ENCODE assay signal across 1 cellular context in the genomic region with DNA sequence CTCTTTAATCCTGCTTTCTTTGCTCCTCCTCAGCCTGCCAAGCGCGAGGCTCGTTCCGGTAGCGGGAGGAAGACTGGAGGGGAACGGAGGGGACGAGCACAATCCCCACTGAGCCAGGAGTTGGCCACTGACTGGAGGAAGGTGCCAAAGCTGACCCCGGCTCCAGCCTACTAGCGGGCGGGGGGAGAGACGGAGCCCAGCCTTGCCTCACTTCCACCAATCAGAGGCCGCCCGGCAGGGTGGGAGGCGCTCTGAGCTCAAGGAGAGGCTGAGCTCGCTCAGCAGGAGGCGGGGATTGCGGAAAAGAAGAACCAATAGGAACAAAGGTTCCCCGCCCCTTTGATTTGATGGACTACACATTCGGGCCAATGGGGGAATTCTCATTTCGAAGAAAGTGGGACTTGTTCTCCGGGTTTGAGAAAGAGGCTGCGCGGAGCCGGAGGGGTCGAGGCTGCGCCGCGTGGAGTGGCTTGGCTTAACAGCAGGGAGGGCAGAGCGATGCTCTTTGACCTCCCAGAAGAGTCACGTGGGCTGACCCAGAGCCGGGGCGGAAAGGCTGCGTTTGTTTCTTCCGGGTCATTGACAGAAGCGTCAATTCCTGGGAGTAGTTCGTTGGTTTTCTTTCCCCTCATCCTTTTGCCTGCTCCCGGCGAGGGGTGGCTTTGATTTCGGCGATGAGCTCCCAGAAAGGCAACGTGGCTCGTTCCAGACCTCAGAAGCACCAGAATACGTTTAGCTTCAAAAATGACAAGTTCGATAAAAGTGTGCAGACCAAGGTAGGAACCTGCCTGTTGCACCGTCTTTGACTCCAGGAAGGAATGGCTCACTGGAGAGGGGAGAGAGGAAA.
A peak's percentile ranks its signal among the peaks of the same experiment; 100 is the strongest.
TF ChIP-seq lines count a peak whose summit lies in the region.

TSS of gene ABHD17B (minus strand) at position 133 of the 847 bp plus-strand sequence. CDS start 36,113 bp downstream, outside the sequence.
TSS of gene C9orf85 (plus strand) at position 579 of the 847 bp plus-strand sequence. CDS start at position 675, 96 bp downstream.

TF ChIP-seq in HepG2, 621 proteins besides CTCF, POLR2A, EP300 and RAD21 (continued from another document and continues in another):
- peak; percentile 21 for TF ChIP-seq FOXO1 (CRISPR knock-in tag; IDR thresholded peaks at IDR 0.05)
- peak; percentile 88; the same call in 1 of the 2 replicates for TF ChIP-seq ZNF572 (CRISPR knock-in tag; IDR thresholded peaks at IDR 0.05)
- TF ChIP-seq KAT8 (CRISPR knock-in tag; IDR thresholded peaks at IDR 0.05): peak; percentile 95
- TF ChIP-seq ZNF205 (CRISPR knock-in tag; IDR thresholded peaks at IDR 0.05): 0 out of 2 replicates have a peak, but pooled peaks have one; percentile 55
- TF ChIP-seq BATF2 (CRISPR knock-in tag; IDR thresholded peaks at IDR 0.05): 0 out of 2 replicates have a peak, but pooled peaks have one; percentile 36
- no peak; the same call in none of the 2 replicates for TF ChIP-seq HMG20B (CRISPR knock-in tag; conservative IDR thresholded peaks at IDR 0.05)
- 0 out of 2 replicates have a peak, but pooled peaks have one; percentile 27 for TF ChIP-seq DDIT3 (CRISPR knock-in tag; IDR thresholded peaks at IDR 0.05)
- TF ChIP-seq ZSCAN25 (CRISPR knock-in tag; IDR thresholded peaks at IDR 0.05): peak; percentile 11; the same call in 1 of the 2 replicates
- peak; percentile 62; the same call in 1 of the 2 replicates for TF ChIP-seq ZNF138 (CRISPR knock-in tag; IDR thresholded peaks at IDR 0.05; ENCODE audit: low read depth)
- peak; percentile 68 for TF ChIP-seq BHLHE40 (IDR thresholded peaks at IDR 0.05; ENCODE audit: low read length)
- TF ChIP-seq ZNF24 (IDR thresholded peaks at IDR 0.05): 0 out of 2 replicates have a peak, but pooled peaks have one; percentile 19
- TF ChIP-seq ZNF430 (CRISPR knock-in tag; IDR thresholded peaks at IDR 0.05): peak; percentile 92; the same call in 1 of the 2 replicates
- TF ChIP-seq GATA4 (IDR thresholded peaks at IDR 0.05; ENCODE audit: borderline replicate concordance, low read depth): peak; percentile 78
- TF ChIP-seq CCDC6 (CRISPR knock-in tag; IDR thresholded peaks at IDR 0.05): peak; percentile 92
- peak; percentile 94 for TF ChIP-seq ZNF878 (CRISPR knock-in tag; IDR thresholded peaks at IDR 0.05)
- TF ChIP-seq ZNF629 (CRISPR knock-in tag; conservative IDR thresholded peaks at IDR 0.05): 0 out of 2 replicates have a peak, but pooled peaks have one; percentile 16
- peak; percentile 19 for TF ChIP-seq TEAD3 (CRISPR knock-in tag; optimal IDR thresholded peaks at IDR 0.05; ENCODE audit: borderline replicate concordance)
- no peak for TF ChIP-seq IKZF1 (IDR thresholded peaks at IDR 0.05)
- no peak for TF ChIP-seq RFXANK (CRISPR knock-in tag; IDR thresholded peaks at IDR 0.05)
- TF ChIP-seq ZFP90 (CRISPR knock-in tag; IDR thresholded peaks at IDR 0.05; ENCODE audit: borderline replicate concordance): peak; percentile 42; the same call in 1 of the 2 replicates
- peak; percentile 88 for TF ChIP-seq KLF11 (CRISPR knock-in tag; IDR thresholded peaks at IDR 0.05)
- TF ChIP-seq ZFAT (CRISPR knock-in tag; conservative IDR thresholded peaks at IDR 0.05): no peak; the same call in 1 of the 2 replicates
- TF ChIP-seq KDM6A (CRISPR knock-in tag; IDR thresholded peaks at IDR 0.05; ENCODE audit: low read depth): peak; percentile 51; the same call in 1 of the 2 replicates
- TF ChIP-seq ZNF235 (CRISPR knock-in tag; IDR thresholded peaks at IDR 0.05; ENCODE audit: borderline replicate concordance): peak; percentile 17; the same call in 1 of the 2 replicates
- peak; percentile 73 for TF ChIP-seq SALL2 (CRISPR knock-in tag; IDR thresholded peaks at IDR 0.05)
- TF ChIP-seq GATAD1 (CRISPR knock-in tag; IDR thresholded peaks at IDR 0.05): peak; percentile 87
- peak; percentile 71 for TF ChIP-seq MXD3 (CRISPR knock-in tag; IDR thresholded peaks at IDR 0.05)
- no peak for TF ChIP-seq JDP2 (CRISPR knock-in tag; IDR thresholded peaks at IDR 0.05; ENCODE audit: borderline replicate concordance)
- no peak; the same call in 1 of the 2 replicates for TF ChIP-seq NFIC (IDR thresholded peaks at IDR 0.05; ENCODE audit: low read length)
- TF ChIP-seq ZNF329 (CRISPR knock-in tag; IDR thresholded peaks at IDR 0.05; ENCODE audit: low read depth): 0 out of 2 replicates have a peak, but pooled peaks have one; percentile 64
- TF ChIP-seq SP2 (CRISPR knock-in tag; IDR thresholded peaks at IDR 0.05): peak; percentile 93
- peak; percentile 29; the same call in 1 of the 2 replicates for TF ChIP-seq SIN3A (IDR thresholded peaks at IDR 0.05; ENCODE audit: borderline replicate concordance, low read depth, low read length)
- peak; percentile 54 for TF ChIP-seq CREB1 (IDR thresholded peaks at IDR 0.05)
- TF ChIP-seq CREB1 (CRISPR knock-in tag; IDR thresholded peaks at IDR 0.05): peak; percentile 85
- TF ChIP-seq, protein P1, sequence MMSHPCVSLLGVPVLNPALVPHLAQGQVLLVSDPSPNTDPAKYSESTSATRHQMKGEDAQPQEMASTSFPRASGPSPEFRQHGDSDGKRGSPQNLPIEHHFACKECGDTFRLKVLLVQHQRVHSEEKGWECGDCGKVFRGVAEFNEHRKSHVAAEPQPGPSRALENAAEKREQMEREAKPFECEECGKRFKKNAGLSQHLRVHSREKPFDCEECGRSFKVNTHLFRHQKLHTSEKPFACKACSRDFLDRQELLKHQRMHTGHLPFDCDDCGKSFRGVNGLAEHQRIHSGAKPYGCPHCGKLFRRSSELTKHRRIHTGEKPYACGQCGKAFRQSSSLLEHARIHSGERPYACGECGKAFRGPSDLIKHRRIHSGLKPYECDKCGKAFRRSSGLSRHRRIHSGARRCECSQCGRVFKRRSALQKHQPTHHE (CRISPR knock-in tag; IDR thresholded peaks at IDR 0.05; ENCODE audit: borderline replicate concordance): 0 out of 2 replicates have a peak, but pooled peaks have one; percentile 26
- TF ChIP-seq SMAD3 (CRISPR knock-in tag; IDR thresholded peaks at IDR 0.05): peak; percentile 44; the same call in 1 of the 2 replicates
- 0 out of 2 replicates have a peak, but pooled peaks have one; percentile 27 for TF ChIP-seq ZNF441 (CRISPR knock-in tag; IDR thresholded peaks at IDR 0.05; ENCODE audit: borderline replicate concordance)
- no peak for TF ChIP-seq ZNF367 (CRISPR knock-in tag; IDR thresholded peaks at IDR 0.05; ENCODE audit: borderline replicate concordance)
- TF ChIP-seq MTA3 (CRISPR knock-in tag; IDR thresholded peaks at IDR 0.05): no peak
- TF ChIP-seq CREB3 (CRISPR knock-in tag; IDR thresholded peaks at IDR 0.05): peak; percentile 93; the same call in 1 of the 2 replicates
- peak; percentile 74; the same call in 1 of the 2 replicates for TF ChIP-seq BRF2 (CRISPR knock-in tag; IDR thresholded peaks at IDR 0.05)
- TF ChIP-seq ETV5 (CRISPR knock-in tag; IDR thresholded peaks at IDR 0.05; ENCODE audit: borderline replicate concordance): peak; percentile 11
- TF ChIP-seq NR2C2 (CRISPR knock-in tag; IDR thresholded peaks at IDR 0.05; ENCODE audit: borderline replicate concordance): peak; percentile 99
- TF ChIP-seq, protein P2, sequence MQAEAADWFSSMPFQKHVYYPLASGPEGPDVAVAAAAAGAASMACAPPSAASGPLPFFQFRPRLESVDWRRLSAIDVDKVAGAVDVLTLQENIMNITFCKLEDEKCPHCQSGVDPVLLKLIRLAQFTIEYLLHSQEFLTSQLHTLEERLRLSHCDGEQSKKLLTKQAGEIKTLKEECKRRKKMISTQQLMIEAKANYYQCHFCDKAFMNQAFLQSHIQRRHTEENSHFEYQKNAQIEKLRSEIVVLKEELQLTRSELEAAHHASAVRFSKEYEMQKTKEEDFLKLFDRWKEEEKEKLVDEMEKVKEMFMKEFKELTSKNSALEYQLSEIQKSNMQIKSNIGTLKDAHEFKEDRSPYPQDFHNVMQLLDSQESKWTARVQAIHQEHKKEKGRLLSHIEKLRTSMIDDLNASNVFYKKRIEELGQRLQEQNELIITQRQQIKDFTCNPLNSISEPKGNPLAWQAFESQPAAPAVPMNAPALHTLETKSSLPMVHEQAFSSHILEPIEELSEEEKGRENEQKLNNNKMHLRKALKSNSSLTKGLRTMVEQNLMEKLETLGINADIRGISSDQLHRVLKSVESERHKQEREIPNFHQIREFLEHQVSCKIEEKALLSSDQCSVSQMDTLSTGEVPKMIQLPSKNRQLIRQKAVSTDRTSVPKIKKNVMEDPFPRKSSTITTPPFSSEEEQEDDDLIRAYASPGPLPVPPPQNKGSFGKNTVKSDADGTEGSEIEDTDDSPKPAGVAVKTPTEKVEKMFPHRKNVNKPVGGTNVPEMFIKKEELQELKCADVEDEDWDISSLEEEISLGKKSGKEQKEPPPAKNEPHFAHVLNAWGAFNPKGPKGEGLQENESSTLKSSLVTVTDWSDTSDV (CRISPR knock-in tag; IDR thresholded peaks at IDR 0.05): 0 out of 2 replicates have a peak, but pooled peaks have one; percentile 76
- TF ChIP-seq, protein P3, sequence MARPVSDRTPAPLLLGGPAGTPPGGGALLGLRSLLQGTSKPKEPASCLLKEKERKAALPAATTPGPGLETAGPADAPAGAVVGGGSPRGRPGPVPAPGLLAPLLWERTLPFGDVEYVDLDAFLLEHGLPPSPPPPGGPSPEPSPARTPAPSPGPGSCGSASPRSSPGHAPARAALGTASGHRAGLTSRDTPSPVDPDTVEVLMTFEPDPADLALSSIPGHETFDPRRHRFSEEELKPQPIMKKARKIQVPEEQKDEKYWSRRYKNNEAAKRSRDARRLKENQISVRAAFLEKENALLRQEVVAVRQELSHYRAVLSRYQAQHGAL (CRISPR knock-in tag; IDR thresholded peaks at IDR 0.05; ENCODE audit: not compliant biosample characterization): no peak
- TF ChIP-seq ZNF34 (CRISPR knock-in tag; IDR thresholded peaks at IDR 0.05; ENCODE audit: borderline replicate concordance): 0 out of 2 replicates have a peak, but pooled peaks have one; percentile 35
- no peak for TF ChIP-seq DPF2 (CRISPR knock-in tag; IDR thresholded peaks at IDR 0.05; ENCODE audit: borderline replicate concordance, low read depth)
- peak; percentile 65; the same call in 1 of the 2 replicates for TF ChIP-seq NR2F6 (IDR thresholded peaks at IDR 0.05)
- TF ChIP-seq NR2F6 (CRISPR knock-in tag; IDR thresholded peaks at IDR 0.05): peak; percentile 81
- 0 out of 2 replicates have a peak, but pooled peaks have one; percentile 1 for TF ChIP-seq ZBTB46 (CRISPR knock-in tag; IDR thresholded peaks at IDR 0.05; ENCODE audit: borderline replicate concordance)
- TF ChIP-seq HNF4A (CRISPR knock-in tag; IDR thresholded peaks at IDR 0.05): peak; percentile 62; the same call in 1 of the 2 replicates
- peak; percentile 60; the same call in 1 of the 2 replicates for TF ChIP-seq RFX5 (IDR thresholded peaks at IDR 0.05; ENCODE audit: low read depth, low read length)
